ENCODE assay signal across 8 cellular contexts in the genomic region with DNA sequence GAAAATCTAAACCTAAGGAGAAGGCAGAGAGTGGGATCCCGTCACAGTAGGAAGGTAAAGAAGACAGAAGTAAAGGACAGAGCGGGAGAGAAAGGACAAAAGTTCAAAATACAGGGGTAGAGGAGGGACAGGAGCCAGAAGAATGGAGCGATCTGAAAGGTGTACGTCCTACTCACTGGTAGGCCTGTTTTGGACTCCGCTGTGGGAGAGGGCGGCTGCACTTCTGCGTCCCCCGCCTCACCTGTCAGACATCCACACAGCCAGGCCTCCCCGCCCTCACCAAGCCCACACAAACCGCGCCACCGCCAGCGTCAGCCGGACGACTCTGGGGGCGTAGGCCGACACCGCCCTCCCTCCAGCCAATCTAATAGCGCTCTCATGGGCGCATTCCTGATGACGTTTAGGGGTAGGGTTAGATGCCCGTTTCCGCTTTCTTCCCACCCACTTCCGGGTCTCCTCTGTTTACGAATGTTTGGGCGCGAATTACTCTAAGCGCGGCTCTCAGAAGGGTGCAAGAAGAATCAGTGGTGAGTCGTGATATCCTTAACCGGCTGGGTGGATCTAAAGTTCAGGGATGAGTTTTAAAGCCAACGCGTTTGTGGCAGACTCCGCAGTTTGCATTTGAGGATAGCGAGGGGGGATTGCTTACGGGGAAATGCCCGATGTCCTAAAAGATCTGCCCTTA. TPM values are rescaled to one million over a fixed set of nuclear protein-coding genes. Genes with fewer than 3 reads are reported as not detected.
DNase-seq lines count a peak whose midpoint lies in the region; ATAC-seq and TF ChIP-seq lines count a peak whose summit lies in the region.

A gene with protein sequence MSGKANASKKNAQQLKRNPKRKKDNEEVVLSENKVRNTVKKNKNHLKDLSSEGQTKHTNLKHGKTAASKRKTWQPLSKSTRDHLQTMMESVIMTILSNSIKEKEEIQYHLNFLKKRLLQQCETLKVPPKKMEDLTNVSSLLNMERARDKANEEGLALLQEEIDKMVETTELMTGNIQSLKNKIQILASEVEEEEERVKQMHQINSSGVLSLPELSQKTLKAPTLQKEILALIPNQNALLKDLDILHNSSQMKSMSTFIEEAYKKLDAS (plus strand): TSS at position 444 of the 685 bp plus-strand sequence. CDS start 6,807 bp downstream, outside the sequence.
A gene (minus strand): TSS at position 327 of the 685 bp plus-strand sequence. CDS start 3,787 bp downstream, outside the sequence.

- H3K4me1 Mint-ChIP-seq in H9 (peaks cover 12 to 15% of the 10 kb centered on the region in 2 experiments), nephron progenitor cell (peaks cover 30% of the 10 kb centered on the region)
- H3K4me1 Mint-ChIP-seq in stimulated activated naive CD8-positive, alpha-beta T cell treated with anti-CD3 and anti-CD28 coated beads, Interleukin-15, amount 100 ng/mL, for 72 hours, result peaks cover 33% of the 10 kb centered on the region

- H3K27ac Mint-ChIP-seq in H9, result peak within 1 kb of the TSS; percentile 96 to 100 (median 99)
- H3K27ac Mint-ChIP-seq in nephron progenitor cell, result peak within 1 kb of the TSS; percentile 98
- H3K27ac Mint-ChIP-seq in stimulated activated naive CD8-positive, alpha-beta T cell treated with anti-CD3 and anti-CD28 coated beads, Interleukin-15, amount 100 ng/mL, for 72 hours, result peak within 1 kb of the TSS; percentile 97

- H3K27me3 ChIP-seq in H9 (ENCODE audit: insufficient read depth, low read length), result no peaks in the 10 kb centered on the region
- no peaks in the 10 kb centered on the region for H3K27me3 ChIP-seq in MG63

- H4K8ac ChIP-seq in H9 (replicated peaks; ENCODE audit: insufficient read length, low read depth, low read length), result peak within 1 kb of the TSS; percentile 67

- H3K36me3 Mint-ChIP-seq in H9 (ENCODE audit: insufficient read depth in 1 of 3, low read depth in 3 of 3), result peaks cover 0 to 4% (median 2%) of the 10 kb centered on the region in 3 experiments; a peak in 2 of 7 replicates
- peaks cover 13% of the 10 kb centered on the region for H3K36me3 Mint-ChIP-seq in nephron progenitor cell (ENCODE audit: low read depth)

- peak; percentile 99 for ATAC-seq in stimulated activated naive CD8-positive, alpha-beta T cell treated with anti-CD3 and anti-CD28 coated beads, Interleukin-15, amount 100 ng/mL, for 72 hours

- peak within 1 kb of the TSS; percentile 57 for H3K23ac ChIP-seq in H9 (ENCODE audit: insufficient read length, low read depth, low read length)

- H3K18ac ChIP-seq in H9 (ENCODE audit: insufficient read length, low read depth, low read length), result peak within 1 kb of the TSS; percentile 88

- H4K91ac ChIP-seq in H9 (ENCODE audit: insufficient read length, low read depth, low read length), result no peak within 1 kb of the TSS

- no peaks in the 10 kb centered on the region for H3K9me3 ChIP-seq in H9 (ENCODE audit: control insufficient read depth, low read depth, low read length)
- H3K9me3 ChIP-seq in MG63, result no peaks in the 10 kb centered on the region

- H3K79me1 ChIP-seq in H9 (ENCODE audit: insufficient read depth, low read depth, low read length, poor library complexity, severe bottlenecking), result no peaks in the 10 kb centered on the region

- H3K4me3 Mint-ChIP-seq in H9 (peak within 1 kb of the TSS; percentile 98 to 99), nephron progenitor cell (peak within 1 kb of the TSS; percentile 99)
- peak within 1 kb of the TSS; percentile 95 to 97 for H3K4me3 Mint-ChIP-seq in stimulated activated naive CD8-positive, alpha-beta T cell treated with anti-CD3 and anti-CD28 coated beads, Interleukin-15, amount 100 ng/mL, for 72 hours

- peak within 1 kb of the TSS; percentile 85 for H2BK5ac ChIP-seq in H9 (ENCODE audit: insufficient read length, low read length)

- peak within 1 kb of the TSS; percentile 70 for H2BK120ac ChIP-seq in H9 (ENCODE audit: low read depth, low read length, poor library complexity, severe bottlenecking)

- H3K14ac ChIP-seq in H9 (ENCODE audit: insufficient read depth, low read length), result peak within 1 kb of the TSS; percentile 96; the same call in 1 of the 2 replicates

- peak within 1 kb of the TSS; percentile 81 for H3K27ac ChIP-seq in H9 (ENCODE audit: insufficient read length, low read depth, low read length)

- no peak within 1 kb of the TSS for H2BK20ac ChIP-seq in H9 (ENCODE audit: low read depth, low read length, poor library complexity, severe bottlenecking)

- WGBS in H9 (ENCODE audit: extremely low coverage, insufficient read length, low lambda C conversion rate), result no CpG with 5 or more reads among the region's 37 CpGs

- peak within 1 kb of the TSS; percentile 89 for H3K4me2 ChIP-seq in H9 (ENCODE audit: insufficient read depth, insufficient read length, low read length)

- H3K4me1 ChIP-seq in H9 (ENCODE audit: insufficient read depth, low read length), result no peaks in the 10 kb centered on the region

- peak within 1 kb of the TSS; percentile 85 for H3T11ph ChIP-seq in H9 (ENCODE audit: low read length)

- H3K9me3 Mint-ChIP-seq in H9, result no peaks in the 10 kb centered on the region
- no peaks in the 10 kb centered on the region for H3K9me3 Mint-ChIP-seq in nephron progenitor cell
- no peaks in the 10 kb centered on the region for H3K9me3 Mint-ChIP-seq in stimulated activated naive CD8-positive, alpha-beta T cell treated with anti-CD3 and anti-CD28 coated beads, Interleukin-15, amount 100 ng/mL, for 72 hours

- H3K4me3 ChIP-seq in MG63, result peak within 1 kb of the TSS; percentile 94

- TF ChIP-seq CTCF in H9 (conservative IDR thresholded peaks at IDR 0.05), result no peak
- no peak for TF ChIP-seq CTCF in nephron progenitor cell (IDR thresholded peaks at IDR 0.05)

- peaks cover 3% of the 10 kb centered on the region for H3K23me2 ChIP-seq in H9 (ENCODE audit: insufficient read length, low read depth, low read length, poor library complexity, severe bottlenecking)

- DNase-seq in ELR (ENCODE audit: low read depth) (peak; percentile 98), H9 (peak; percentile 96), MG63 (peak; percentile 96), SHP77 treated with DMSO at 0.1 percent for 48 hours (lab: John Stamatoyannopoulos, UW) (peak; percentile 81), fibroblast of the conjunctiva (ENCODE audit: low read depth) (peak; percentile 82), nephron progenitor cell (peak; percentile 91)
- peak; percentile 95 for DNase-seq in activated effector memory CD4-positive, alpha-beta T cell treated with anti-CD3 and anti-CD28 coated beads, Interleukin-2, amount 50 U/mL, for 16 hours
- peak; percentile 85 to 95 for DNase-seq in stimulated activated naive CD8-positive, alpha-beta T cell treated with anti-CD3 and anti-CD28 coated beads, Interleukin-15, amount 100 ng/mL, for 72 hours

- no peaks in the 10 kb centered on the region for H3K36me3 ChIP-seq in MG63

- H2BK12ac ChIP-seq in H9 (ENCODE audit: insufficient read length, low read depth, low read length), result no peak within 1 kb of the TSS

- peak within 1 kb of the TSS; percentile 86 for H4K5ac ChIP-seq in H9 (ENCODE audit: insufficient read length, low read depth, low read length)

- no peak within 1 kb of the TSS for H2BK15ac ChIP-seq in H9 (ENCODE audit: low read depth, low read length)

- H4K20me1 ChIP-seq in H9 (ENCODE audit: control insufficient read depth, insufficient read depth, insufficient read length), result no peaks in the 10 kb centered on the region

- H3K4ac ChIP-seq in H9 (ENCODE audit: low read depth, low read length), result peak within 1 kb of the TSS; percentile 69; the same call in 1 of the 2 replicates

- peak within 1 kb of the TSS; percentile 99 for H3K9ac ChIP-seq in H9 (ENCODE audit: extremely low read depth, insufficient read length, low read length)

- H3K56ac ChIP-seq in H9 (ENCODE audit: insufficient read length, low read depth, low read length), result no peak within 1 kb of the TSS

- H3K27me3 Mint-ChIP-seq in H9 (ENCODE audit: low read depth), result no peaks in the 10 kb centered on the region
- no peaks in the 10 kb centered on the region for H3K27me3 Mint-ChIP-seq in nephron progenitor cell (ENCODE audit: low read depth, poor library complexity)
- no peaks in the 10 kb centered on the region for H3K27me3 Mint-ChIP-seq in stimulated activated naive CD8-positive, alpha-beta T cell treated with anti-CD3 and anti-CD28 coated beads, Interleukin-15, amount 100 ng/mL, for 72 hours

- peaks cover 14% of the 10 kb centered on the region; the same call in 1 of the 2 replicates for H3K79me2 ChIP-seq in H9 (ENCODE audit: insufficient read depth, low read length)

- H2AFZ ChIP-seq in H9 (ENCODE audit: low read length), result peak within 1 kb of the TSS; percentile 87

- H2AK5ac ChIP-seq in H9 (ENCODE audit: insufficient read length, low read length), result peak within 1 kb of the TSS; percentile 41

RNA-seq across cellular contexts. Expression of the first gene that starts in this region (rescaled TPM):
- 14.5 and 15.5 TPM in 2 replicates for total RNA-seq in H9 (2021)
- total RNA-seq in MG63 (2014; rRNA removed; shearing (Covaris generic); ENCODE audit: low replicate concordance), result 12.0 and 12.5 TPM in 2 replicates

RNA-seq across cellular contexts. Expression of the second gene that starts in this region (rescaled TPM):
- 13.7 and 13.8 TPM in 2 replicates for total RNA-seq in H9 (2021)
- total RNA-seq in MG63 (2014; rRNA removed; shearing (Covaris generic); ENCODE audit: low replicate concordance), result 13.0 and 20.7 TPM in 2 replicates

Comparison
In these comparisons a context has a peak if more than half of its experiments do, and no peak if none do; other contexts are left out.
1. Peak in every context shown above with its lines: DNase-seq, ATAC-seq, H3K4me3 ChIP-seq and H3K27ac ChIP-seq.